9 cellular contexts compared by ENCODE assay signal in the genomic region with DNA sequence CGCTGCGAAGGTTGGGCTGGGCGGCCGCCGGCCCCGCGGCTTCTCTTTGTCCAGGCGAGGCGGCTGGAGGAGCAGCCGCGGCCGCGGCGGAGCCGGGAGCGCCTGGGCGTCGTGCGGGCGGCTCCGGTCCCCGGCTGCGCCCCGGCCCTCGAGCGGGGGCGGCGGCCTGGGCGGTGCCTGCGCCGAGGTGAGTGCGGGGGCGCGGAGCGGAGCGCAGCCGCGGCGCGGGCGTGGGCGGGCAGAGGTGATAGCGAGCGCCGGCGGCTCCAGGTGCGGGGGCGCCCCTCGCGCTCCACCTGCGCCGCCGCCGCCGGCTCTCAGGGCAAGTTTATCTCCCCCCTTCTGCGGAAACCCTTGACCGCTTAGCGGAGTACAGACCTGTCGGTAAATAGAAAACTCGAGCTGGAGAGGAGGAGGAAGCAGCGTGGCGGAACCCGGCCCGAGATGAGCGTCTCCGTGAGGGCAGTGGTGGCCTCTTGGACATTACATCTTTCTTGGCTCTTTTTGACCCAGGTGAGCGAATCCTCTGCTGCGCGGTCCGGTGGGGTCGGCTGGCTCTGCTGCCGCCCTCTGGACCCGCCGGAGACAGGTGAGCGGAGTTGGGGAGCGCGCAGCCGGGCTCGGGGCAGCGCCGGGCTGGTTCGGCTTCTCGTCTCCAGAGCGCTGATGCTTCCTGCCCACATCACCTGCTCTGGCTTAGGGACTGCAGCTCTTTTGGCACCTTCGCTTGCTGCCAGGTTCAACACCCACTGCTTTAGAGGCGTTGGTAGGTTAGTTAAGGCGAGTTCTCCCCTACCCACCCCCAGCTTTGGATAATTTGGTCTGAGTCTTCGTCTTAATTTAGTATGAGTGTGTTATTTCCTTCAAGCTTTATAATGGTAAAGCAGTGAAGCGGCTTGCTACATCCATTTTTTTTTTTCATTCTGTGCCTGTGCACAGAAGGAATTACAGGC. TPM values are rescaled to one million over a fixed set of nuclear protein-coding genes. Genes with fewer than 3 reads are reported as not detected.
DNase-seq lines count a peak whose midpoint lies in the region; TF ChIP-seq lines count a peak whose summit lies in the region.
"Had no signal": no experiment of that assay in that cellular context is flagged by ENCODE, and none has a peak within 500 bp of the region (broad histone marks: within the 10 kb centered on the region; RNA-seq: fewer than 3 reads in every experiment).

TSS of gene MTUS2 (plus strand) at position 241 of the 953 bp plus-strand sequence.

- no peaks in the 10 kb centered on the region for H3F3A ChIP-seq in MM.1S (ENCODE audit: insufficient read depth, low read length)

- H3K4me2 ChIP-seq in MM.1S (ENCODE audit: low read depth, low read length) (peak within 1 kb of the TSS; percentile 74), hepatocyte (peak within 1 kb of the TSS; percentile 100), skeletal muscle satellite cell (ENCODE audit: low read length) (peak within 1 kb of the TSS; percentile 85)

- H3K4me3 ChIP-seq in MM.1S (ENCODE audit: low read length) (peak within 1 kb of the TSS; percentile 52; the same call in 1 of the 2 replicates), hepatocyte (peak within 1 kb of the TSS; percentile 70), skeletal muscle satellite cell (ENCODE audit: low read length) (peak within 1 kb of the TSS; percentile 61)

- H3K9me3 ChIP-seq in MM.1S (replicated peaks; ENCODE audit: insufficient read depth, low read length) (no peaks in the 10 kb centered on the region), hepatocyte (ENCODE audit: low read depth) (no peaks in the 10 kb centered on the region), skeletal muscle satellite cell (replicated peaks; ENCODE audit: low read length) (no peaks in the 10 kb centered on the region)

- peaks cover 2% of the 10 kb centered on the region for H3K4me1 Mint-ChIP-seq in T-helper 1 cell treated with Interleukin-12 subunit alpha and Interleukin-12 subunit beta and Interleukin-4 antibody, amounts not matched to agents 30 μg/mL and 1 μg/mL, for 36 hours (ENCODE audit: low read depth)
- H3K4me1 Mint-ChIP-seq in activated naive CD8-positive, alpha-beta T cell (ENCODE audit: low read depth): peaks cover 8% of the 10 kb centered on the region

- H3K36me3 ChIP-seq in MM.1S (replicated peaks; ENCODE audit: insufficient read depth, low read length) (no peaks in the 10 kb centered on the region), hepatocyte (replicated peaks; ENCODE audit: insufficient read depth, low read depth) (no peaks in the 10 kb centered on the region), skeletal muscle satellite cell (ENCODE audit: insufficient read depth, low read length) (no peaks in the 10 kb centered on the region)

- H4K20me1 ChIP-seq in MM.1S (ENCODE audit: insufficient read depth, low read length) (no peaks in the 10 kb centered on the region), hepatocyte (ENCODE audit: insufficient read depth, poor library complexity, severe bottlenecking) (no peaks in the 10 kb centered on the region)

- H3K27me3 ChIP-seq in MM.1S (replicated peaks; ENCODE audit: insufficient read depth, low read length) (no peaks in the 10 kb centered on the region), hepatocyte (peaks cover 48% of the 10 kb centered on the region), skeletal muscle satellite cell (ENCODE audit: control insufficient read depth, insufficient read depth, low read length) (peaks cover 62% of the 10 kb centered on the region)

- TF ChIP-seq CTCF in MM.1S (IDR thresholded peaks at IDR 0.05; ENCODE audit: low read length) (no peak), hepatocyte (IDR thresholded peaks at IDR 0.05; ENCODE audit: poor library complexity) (no peak)

- no peaks in the 10 kb centered on the region for H3K4me1 ChIP-seq in MM.1S (ENCODE audit: low read length)
- peaks cover 13% of the 10 kb centered on the region for H3K4me1 ChIP-seq in hepatocyte (ENCODE audit: insufficient read depth)
- H3K4me1 ChIP-seq in skeletal muscle satellite cell (ENCODE audit: control insufficient read depth, insufficient read depth, low read length): peaks cover 9% of the 10 kb centered on the region

- H3K27ac ChIP-seq in MM.1S (ENCODE audit: low read length) (no peak within 1 kb of the TSS), hepatocyte (no peak within 1 kb of the TSS)

- no peak for DNase-seq in T-helper 1 cell
- DNase-seq in MM.1S: no peak
- peak; percentile 61 for DNase-seq in hepatocyte (ENCODE audit: low spot score)
- DNase-seq in H4 (ENCODE audit: low spot score): no peak
- no peak for DNase-seq in dermis blood vessel endothelial cell

- H3K9me3 Mint-ChIP-seq in T-helper 1 cell treated with Interleukin-12 subunit alpha and Interleukin-12 subunit beta and Interleukin-4 antibody, amounts not matched to agents 30 μg/mL and 1 μg/mL, for 36 hours: peaks cover 22% of the 10 kb centered on the region
- H3K9me3 Mint-ChIP-seq in activated naive CD8-positive, alpha-beta T cell (ENCODE audit: low read depth): no peaks in the 10 kb centered on the region

- no peak within 1 kb of the TSS for H3K27ac Mint-ChIP-seq in T-helper 1 cell treated with Interleukin-12 subunit alpha and Interleukin-12 subunit beta and Interleukin-4 antibody, amounts not matched to agents 30 μg/mL and 1 μg/mL, for 36 hours
- H3K27ac Mint-ChIP-seq in activated naive CD8-positive, alpha-beta T cell: no peak within 1 kb of the TSS

- H3K4me3 Mint-ChIP-seq in T-helper 1 cell treated with Interleukin-12 subunit alpha and Interleukin-12 subunit beta and Interleukin-4 antibody, amounts not matched to agents 30 μg/mL and 1 μg/mL, for 36 hours: peak within 1 kb of the TSS; percentile 41
- H3K4me3 Mint-ChIP-seq in activated naive CD8-positive, alpha-beta T cell: peak within 1 kb of the TSS; percentile 78

- 2% methylated on average over 84 of the region's 89 CpGs for whole genome bisulfite sequencing in hepatocyte (ENCODE audit: low lambda C conversion rate, missing lambda C conversion rate)

- H3K79me2 ChIP-seq in MM.1S (ENCODE audit: low read length): no peaks in the 10 kb centered on the region
- H3K79me2 ChIP-seq in hepatocyte: no peaks in the 10 kb centered on the region

- H3K36me3 Mint-ChIP-seq in T-helper 1 cell treated with Interleukin-12 subunit alpha and Interleukin-12 subunit beta and Interleukin-4 antibody, amounts not matched to agents 30 μg/mL and 1 μg/mL, for 36 hours (ENCODE audit: low read depth): peaks cover 2% of the 10 kb centered on the region
- H3K36me3 Mint-ChIP-seq in activated naive CD8-positive, alpha-beta T cell: no peaks in the 10 kb centered on the region

- H3K9me2 ChIP-seq in MM.1S (replicated peaks; ENCODE audit: insufficient read depth, low read length): no peaks in the 10 kb centered on the region
- H3K9me2 ChIP-seq in hepatocyte (replicated peaks; ENCODE audit: insufficient read depth): no peaks in the 10 kb centered on the region

- no peak within 1 kb of the TSS for H3K9ac ChIP-seq in MM.1S (ENCODE audit: low read length)
- no peak within 1 kb of the TSS for H3K9ac ChIP-seq in skeletal muscle satellite cell (ENCODE audit: low read depth, low read length)

- peaks cover 51% of the 10 kb centered on the region for H3K27me3 Mint-ChIP-seq in T-helper 1 cell treated with Interleukin-12 subunit alpha and Interleukin-12 subunit beta and Interleukin-4 antibody, amounts not matched to agents 30 μg/mL and 1 μg/mL, for 36 hours (ENCODE audit: low read depth)
- peaks cover 42% of the 10 kb centered on the region for H3K27me3 Mint-ChIP-seq in activated naive CD8-positive, alpha-beta T cell

- H2AFZ ChIP-seq in MM.1S (ENCODE audit: low read length) (0 out of 2 replicates have a peak within 1 kb of the TSS, but pooled peaks have one; percentile 51), hepatocyte (peak within 1 kb of the TSS; percentile 87)

RNA-seq across cellular contexts. Expression of gene MTUS2, which starts in this region (rescaled TPM):
- total RNA-seq in hepatocyte (3.0 and 4.3 TPM in 2 replicates), dermis blood vessel endothelial cell (not detected in 2 replicates)
- polyA plus RNA-seq in hepatocyte: 4.3 and 4.9 TPM in 2 replicates
- total RNA-seq in skeletal muscle satellite cell (2012; rRNA removed): under 0.01 TPM in 1 of 2 replicates, not detected in the other
- 0.08 and 0.25 TPM in 2 replicates for total RNA-seq in H4 (2014; rRNA removed; shearing (Covaris generic))
- total RNA-seq: subcutaneous adipose tissue had no signal
